Comparison of ENCODE assay signal across 20 cellular contexts in genomic region chr21:41530366-41530765, GRCh38. TPM values are rescaled to one million over a fixed set of nuclear protein-coding genes. Genes with fewer than 3 reads are reported as not detected.
DNase-seq lines count a peak whose midpoint lies in the region; ATAC-seq, FAIRE-seq and TF ChIP-seq lines count a peak whose summit lies in the region.
"Had no signal": no experiment of that assay in that cellular context is flagged by ENCODE, and none has a peak within 500 bp of the region (broad histone marks: within the 10 kb centered on the region; RNA-seq: fewer than 3 reads in every experiment).

No MANE protein-coding gene starts in this region.

- POLR2A ChIA-PET in PC-9 (lab: Charles Lee; ENCODE audit: unreplicated experiment), result no interaction called here
- POLR2A ChIA-PET in T-cell (lab: Charles Lee), result no interaction called here

- no peaks in the 10 kb centered on the region for H3K27me3 ChIP-seq in PC-9 (ENCODE audit: insufficient read depth, low read depth)
- no peaks in the 10 kb centered on the region for H3K27me3 ChIP-seq in mesendoderm (ENCODE audit: insufficient read depth, low read length, poor library complexity)
- H3K27me3 ChIP-seq in stomach, result peaks cover 0 to 6% (median 0%) of the 10 kb centered on the region in 3 donors
- H3K27me3 ChIP-seq: BE2C had no signal

- TF ChIP-seq EP300 in stomach (IDR thresholded peaks at IDR 0.05), result no peak

- no peak overlapping the region for H2AFZ ChIP-seq in PC-9

- H3F3A ChIP-seq in PC-9 (ENCODE audit: insufficient read depth, low read depth), result 0 out of 2 replicates have a peak, but pooled peaks cover 3% of the 10 kb centered on the region

- no peaks in the 10 kb centered on the region for H3K36me3 Mint-ChIP-seq in T-cell

- peak overlapping the region; percentile 15 for H3K56ac ChIP-seq in mesendoderm (ENCODE audit: low read length)

- TF ChIP-seq POLR2A in stomach (IDR thresholded peaks at IDR 0.05), result no peak

- no peak overlapping the region for H3K18ac ChIP-seq in mesendoderm (ENCODE audit: low read length)

- no peak overlapping the region for H2BK120ac ChIP-seq in mesendoderm (ENCODE audit: low read depth, low read length)

- H3K79me2 ChIP-seq in PC-9 (ENCODE audit: low read depth) (no peaks in the 10 kb centered on the region), mesendoderm (ENCODE audit: control insufficient read depth, insufficient read depth, low read length) (no peaks in the 10 kb centered on the region)

- no peaks in the 10 kb centered on the region for H3K4me1 Mint-ChIP-seq in T-cell

- no peak overlapping the region for H3K4me3 Mint-ChIP-seq in T-cell
- H3K4me3 Mint-ChIP-seq: CD4-positive, alpha-beta T cell had no signal

- no peak overlapping the region for H3K4ac ChIP-seq in mesendoderm (ENCODE audit: low read depth, low read length)

- H3K27ac ChIP-seq in PC-9 (no peak overlapping the region), mesendoderm (ENCODE audit: low read depth, low read length) (no peak overlapping the region), stomach (no peak overlapping the region)

- no peak overlapping the region for H3K27ac Mint-ChIP-seq in T-cell
- H3K27ac Mint-ChIP-seq: CD4-positive, alpha-beta T cell had no signal

- no peak overlapping the region for H3K23ac ChIP-seq in mesendoderm (ENCODE audit: low read length)

- H3K4me3 ChIP-seq in PC-9 (no peak overlapping the region), mesendoderm (ENCODE audit: low read length) (no peak overlapping the region), stomach (no peak overlapping the region)

- H4K8ac ChIP-seq in mesendoderm (ENCODE audit: low read depth, low read length), result no peak overlapping the region

- H3K4me2 ChIP-seq in PC-9 (peak overlapping the region; percentile 26; the same call in 1 of the 2 replicates), mesendoderm (ENCODE audit: low read length) (no peak overlapping the region)

- TF ChIP-seq CTCF in GM13976 (IDR thresholded peaks at IDR 0.05; ENCODE audit: borderline replicate concordance, control extremely low read depth, extremely low read depth, insufficient read depth, missing control alignments) (no peak), PC-9 (conservative IDR thresholded peaks at IDR 0.05) (no peak), stomach (IDR thresholded peaks at IDR 0.05) (no peak)

- no peaks in the 10 kb centered on the region for H4K20me1 ChIP-seq in PC-9 (ENCODE audit: insufficient read depth)

- ATAC-seq in T-cell (replicated peaks in 1 of 4), result no peak
- ATAC-seq in Right ventricle myocardium inferior, result no peak
- ATAC-seq: HCT116 had no signal

- H3K4me1 ChIP-seq in PC-9 (replicated peaks; ENCODE audit: insufficient read depth), result peaks cover 15% of the 10 kb centered on the region
- H3K4me1 ChIP-seq in mesendoderm (ENCODE audit: control insufficient read depth, low read depth, low read length), result no peaks in the 10 kb centered on the region
- peaks cover 7 to 33% (median 27%) of the 10 kb centered on the region in 4 donors for H3K4me1 ChIP-seq in stomach
- H3K4me1 ChIP-seq: BE2C had no signal

- H3K9me3 ChIP-seq in PC-9 (ENCODE audit: insufficient read depth, low read depth) (no peaks in the 10 kb centered on the region), stomach (no peaks in the 10 kb centered on the region)
- H3K9me3 ChIP-seq: BE2C had no signal

- H3K36me3 ChIP-seq in PC-9 (ENCODE audit: low read depth) (no peaks in the 10 kb centered on the region), mesendoderm (ENCODE audit: control insufficient read depth, insufficient read depth, low read length) (no peaks in the 10 kb centered on the region), stomach (no peaks in the 10 kb centered on the region)
- H3K36me3 ChIP-seq: BE2C had no signal

- H2BK5ac ChIP-seq in mesendoderm (ENCODE audit: low read length), result no peak overlapping the region

- no peak overlapping the region for H4K5ac ChIP-seq in mesendoderm (ENCODE audit: low read length)

- H3K9me3 Mint-ChIP-seq in T-cell, result no peaks in the 10 kb centered on the region
- H3K9me3 Mint-ChIP-seq: CD4-positive, alpha-beta T cell had no signal

- no peak overlapping the region for H3K9ac ChIP-seq in mesendoderm (ENCODE audit: low read length)

- intact Hi-C loops in PC-9 (cut with micrococcal nuclease; ENCODE audit: unreplicated experiment), result no loop called here
- intact Hi-C loops in stomach (cut with DNase I; ENCODE audit: low total_unique reads), result no loop called here
- intact Hi-C loops in Right ventricle myocardium inferior (cut with DNase I), result no loop called here

- H2AK5ac ChIP-seq in mesendoderm (ENCODE audit: low read length), result no peak overlapping the region

- H3K27me3 Mint-ChIP-seq in T-cell, result peaks cover 6 to 8% of the 10 kb centered on the region in 2 donors

- CTCF ChIA-PET in PC-9 (lab: Charles Lee), result no interaction called here
- CTCF ChIA-PET in T-cell (lab: Charles Lee), result no interaction called here

- DNase-seq in GM13976 (ENCODE audit: low spot score), result peak; percentile 6
- peak in 1 of 2 experiments; percentile 73 for DNase-seq in PC-9
- DNase-seq in mesendoderm, result no peak
- peak; percentile 20 for DNase-seq in stomach
- DNase-seq in T-cell, result no peak
- DNase-seq in GM19239 (ENCODE audit: insufficient read length, low spot score), result no peak
- no peak for DNase-seq in Right ventricle myocardium inferior (ENCODE audit: missing footprints)
- DNase-seq: ACHN; BE2C; C1 segment of cervical spinal cord; Caco-2; CD4-positive, alpha-beta T cell; GOT3; H7 had no signal

- BruUV-seq in PC-9 (replicated peaks; lab: Mats Ljungman, UMichigan), result no TSS peak

- in situ Hi-C loops in GM13976 (cut with MboI; ENCODE audit: low sequenced_read_pairs, unreplicated experiment), result loop anchor here (10.0 kb wide), 1 partner anchor 64 kb away; no protein-coding TSS in a partner anchor

- no CpG with 5 or more reads among the region's 4 CpGs for WGBS in mesendoderm (ENCODE audit: extremely low coverage, insufficient coverage, low lambda C conversion rate)
- 33 to 53% (median 50%) methylated on average over 4 of the region's 4 CpGs for WGBS in stomach, 5 donors

- H2BK15ac ChIP-seq in mesendoderm (replicated peaks; ENCODE audit: low read depth), result no peak overlapping the region

- no peaks in the 10 kb centered on the region for H3K9me2 ChIP-seq in PC-9 (ENCODE audit: insufficient read depth)

- FAIRE-seq in GM19239 (lab: Jason Lieb, UNC), result no peak
- FAIRE-seq: A204.1, D721Med, G401.6, GM12891, GM18507 had no signal

- H3K79me1 ChIP-seq in mesendoderm (ENCODE audit: low read length), result no peaks in the 10 kb centered on the region

RNA-seq across cellular contexts. Expression of gene TMPRSS2, which starts 22.4 kb away (rescaled TPM):
- total RNA-seq in PC-9 (2021) (0.61 and 0.78 TPM in 2 replicates), stomach (100 to 1,000 TPM; 102 to 554 (median 195) TPM), T-cell (under 1 TPM in 3 of 5 donors, not detected in 2; 0.35 to 0.73 (median 0.53) TPM), Right ventricle myocardium inferior (not detected)
- 1.2 TPM for polyA plus RNA-seq in mesendoderm (2013, experiment 1 of 2)
- 1.2 TPM for polyA plus RNA-seq in mesendoderm (2013, experiment 2 of 2)
- 100 to 1,000 TPM in 1 of 3 donors, 10 to 100 TPM in 2; 58.2 to 106 (median 59.2) TPM for polyA plus RNA-seq in stomach
- total RNA-seq: CD4-positive, alpha-beta T cell had no signal

Comparison
In these comparisons a context has a peak if more than half of its experiments do, and no peak if none do; other contexts are left out.
1. DNase-seq: peak in GM13976 (single experiment) and stomach (single experiment); none in mesendoderm (single experiment), T-cell (0 of 34), GM19239 (single experiment) and Right ventricle myocardium inferior (single experiment).
2. RNA of gene TMPRSS2, which starts 22.4 kb away (total RNA-seq): 102 to 554 TPM in stomach; 0.61 to 0.78 TPM in PC-9, 0.35 to 0.73 TPM in T-cell and not detected in Right ventricle myocardium inferior (single experiment); every median in the first group is over 10 times any median in the second.